Comparison of ENCODE assay signal across 13 cellular contexts in the genomic region with DNA sequence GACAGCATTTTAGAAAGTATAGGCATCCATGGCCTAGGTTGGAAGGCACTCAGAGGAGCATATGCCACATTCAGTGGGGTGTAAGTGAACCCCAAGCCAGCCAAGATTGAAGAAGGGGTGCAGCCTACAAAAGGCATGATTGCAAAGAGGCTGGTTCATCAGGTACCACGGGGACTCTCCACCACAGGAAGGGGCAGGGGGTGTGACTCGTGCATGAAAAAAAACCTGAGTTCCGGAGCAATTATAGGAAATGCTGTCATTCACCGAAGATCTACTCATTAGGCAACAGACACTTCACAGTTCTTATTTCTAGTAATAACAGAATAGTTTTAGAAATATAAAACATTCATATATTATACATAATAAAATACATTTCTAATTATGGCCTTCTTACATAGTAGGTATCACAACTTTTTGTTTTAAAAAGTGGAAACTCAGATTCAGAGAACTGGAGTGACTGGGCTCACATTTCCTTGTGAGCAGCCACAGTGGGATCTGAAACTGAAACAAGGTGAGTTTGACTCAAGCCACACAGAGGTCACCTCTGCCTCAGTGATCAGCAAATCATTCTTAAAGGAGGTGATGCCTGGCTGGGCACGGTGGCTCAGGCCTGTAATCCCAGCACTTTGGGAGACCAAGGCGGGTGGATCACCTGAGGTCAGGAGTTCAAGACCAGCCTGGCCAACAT.
A peak's percentile ranks its signal among the peaks of the same experiment; 100 is the strongest.
DNase-seq lines count a peak whose midpoint lies in the region; ATAC-seq lines count a peak whose summit lies in the region.
"Had no signal": no experiment of that assay in that cellular context is flagged by ENCODE, and none has a peak within 500 bp of the region (broad histone marks: within the 10 kb centered on the region; RNA-seq: fewer than 3 reads in every experiment).

No MANE protein-coding gene starts in this region.

- ATAC-seq in GM18508 (IDR thresholded peaks at IDR 0.05; ENCODE audit: insufficient read depth, unreplicated experiment) (peak; percentile 97), GM19452 (IDR thresholded peaks at IDR 0.05; ENCODE audit: unreplicated experiment) (peak; percentile 92), HG02870 (IDR thresholded peaks at IDR 0.05; ENCODE audit: unreplicated experiment) (peak; percentile 94), HG03565 (IDR thresholded peaks at IDR 0.05; ENCODE audit: unreplicated experiment) (peak; percentile 94)
- ATAC-seq: body of pancreas had no signal

- DNase-seq in COLO829 (ENCODE audit: low spot score) (no peak), NAMALWA (ENCODE audit: low spot score) (no peak)
- no peak for DNase-seq in stimulated activated CD4-positive, alpha-beta T cell treated with anti-CD3 and anti-CD28 coated beads, Interleukin-1b, Interleukin-23, amount 100 ng/mL, for 48 hours
- no peak for DNase-seq in activated T-cell treated with anti-CD3 and anti-CD28 coated beads, Interleukin-2, amount 50 U/mL, for 48 hours
- DNase-seq: body of pancreas; KBM-7; naive B cell; NCI-H446; stimulated activated naive CD4-positive, alpha-beta T cell treated with Interleukin-2 at 50 U/mL for 16 hours had no signal
